1 cellular context compared by ENCODE assay signal in genomic region chr2:171432969-171433762, GRCh38.
TF ChIP-seq lines count a peak whose summit lies in the region.

No MANE protein-coding gene starts in this region.

TF ChIP-seq in HepG2, 621 proteins besides CTCF, POLR2A, EP300 and RAD21 (continued from another document and continues in another):
- 0 out of 2 replicates have a peak, but pooled peaks have one; percentile 46 for TF ChIP-seq MTA1 (CRISPR knock-in tag; IDR thresholded peaks at IDR 0.05; ENCODE audit: borderline replicate concordance)
- no peak for TF ChIP-seq ZNF431 (CRISPR knock-in tag; IDR thresholded peaks at IDR 0.05; ENCODE audit: borderline replicate concordance, low read depth)
- no peak for TF ChIP-seq MIER2 (CRISPR knock-in tag; IDR thresholded peaks at IDR 0.05)
- TF ChIP-seq IRF2 (CRISPR knock-in tag; IDR thresholded peaks at IDR 0.05): no peak
- TF ChIP-seq, protein P1, sequence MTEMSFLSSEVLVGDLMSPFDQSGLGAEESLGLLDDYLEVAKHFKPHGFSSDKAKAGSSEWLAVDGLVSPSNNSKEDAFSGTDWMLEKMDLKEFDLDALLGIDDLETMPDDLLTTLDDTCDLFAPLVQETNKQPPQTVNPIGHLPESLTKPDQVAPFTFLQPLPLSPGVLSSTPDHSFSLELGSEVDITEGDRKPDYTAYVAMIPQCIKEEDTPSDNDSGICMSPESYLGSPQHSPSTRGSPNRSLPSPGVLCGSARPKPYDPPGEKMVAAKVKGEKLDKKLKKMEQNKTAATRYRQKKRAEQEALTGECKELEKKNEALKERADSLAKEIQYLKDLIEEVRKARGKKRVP (CRISPR knock-in tag; IDR thresholded peaks at IDR 0.05): peak in 1 of 2 experiments; percentile 69; a peak in 2 of 4 replicates
- TF ChIP-seq, protein P2, sequence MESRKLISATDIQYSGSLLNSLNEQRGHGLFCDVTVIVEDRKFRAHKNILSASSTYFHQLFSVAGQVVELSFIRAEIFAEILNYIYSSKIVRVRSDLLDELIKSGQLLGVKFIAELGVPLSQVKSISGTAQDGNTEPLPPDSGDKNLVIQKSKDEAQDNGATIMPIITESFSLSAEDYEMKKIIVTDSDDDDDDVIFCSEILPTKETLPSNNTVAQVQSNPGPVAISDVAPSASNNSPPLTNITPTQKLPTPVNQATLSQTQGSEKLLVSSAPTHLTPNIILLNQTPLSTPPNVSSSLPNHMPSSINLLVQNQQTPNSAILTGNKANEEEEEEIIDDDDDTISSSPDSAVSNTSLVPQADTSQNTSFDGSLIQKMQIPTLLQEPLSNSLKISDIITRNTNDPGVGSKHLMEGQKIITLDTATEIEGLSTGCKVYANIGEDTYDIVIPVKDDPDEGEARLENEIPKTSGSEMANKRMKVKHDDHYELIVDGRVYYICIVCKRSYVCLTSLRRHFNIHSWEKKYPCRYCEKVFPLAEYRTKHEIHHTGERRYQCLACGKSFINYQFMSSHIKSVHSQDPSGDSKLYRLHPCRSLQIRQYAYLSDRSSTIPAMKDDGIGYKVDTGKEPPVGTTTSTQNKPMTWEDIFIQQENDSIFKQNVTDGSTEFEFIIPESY (CRISPR knock-in tag; IDR thresholded peaks at IDR 0.05): no peak
- TF ChIP-seq SATB2 (CRISPR knock-in tag; IDR thresholded peaks at IDR 0.05): no peak
- TF ChIP-seq KMT2B (CRISPR knock-in tag; IDR thresholded peaks at IDR 0.05): no peak; the same call in none of the 2 replicates
- no peak for TF ChIP-seq ZNF749 (CRISPR knock-in tag; IDR thresholded peaks at IDR 0.05; ENCODE audit: borderline replicate concordance)
- no peak for TF ChIP-seq UBTF (CRISPR knock-in tag; IDR thresholded peaks at IDR 0.05)
- TF ChIP-seq, protein P3, sequence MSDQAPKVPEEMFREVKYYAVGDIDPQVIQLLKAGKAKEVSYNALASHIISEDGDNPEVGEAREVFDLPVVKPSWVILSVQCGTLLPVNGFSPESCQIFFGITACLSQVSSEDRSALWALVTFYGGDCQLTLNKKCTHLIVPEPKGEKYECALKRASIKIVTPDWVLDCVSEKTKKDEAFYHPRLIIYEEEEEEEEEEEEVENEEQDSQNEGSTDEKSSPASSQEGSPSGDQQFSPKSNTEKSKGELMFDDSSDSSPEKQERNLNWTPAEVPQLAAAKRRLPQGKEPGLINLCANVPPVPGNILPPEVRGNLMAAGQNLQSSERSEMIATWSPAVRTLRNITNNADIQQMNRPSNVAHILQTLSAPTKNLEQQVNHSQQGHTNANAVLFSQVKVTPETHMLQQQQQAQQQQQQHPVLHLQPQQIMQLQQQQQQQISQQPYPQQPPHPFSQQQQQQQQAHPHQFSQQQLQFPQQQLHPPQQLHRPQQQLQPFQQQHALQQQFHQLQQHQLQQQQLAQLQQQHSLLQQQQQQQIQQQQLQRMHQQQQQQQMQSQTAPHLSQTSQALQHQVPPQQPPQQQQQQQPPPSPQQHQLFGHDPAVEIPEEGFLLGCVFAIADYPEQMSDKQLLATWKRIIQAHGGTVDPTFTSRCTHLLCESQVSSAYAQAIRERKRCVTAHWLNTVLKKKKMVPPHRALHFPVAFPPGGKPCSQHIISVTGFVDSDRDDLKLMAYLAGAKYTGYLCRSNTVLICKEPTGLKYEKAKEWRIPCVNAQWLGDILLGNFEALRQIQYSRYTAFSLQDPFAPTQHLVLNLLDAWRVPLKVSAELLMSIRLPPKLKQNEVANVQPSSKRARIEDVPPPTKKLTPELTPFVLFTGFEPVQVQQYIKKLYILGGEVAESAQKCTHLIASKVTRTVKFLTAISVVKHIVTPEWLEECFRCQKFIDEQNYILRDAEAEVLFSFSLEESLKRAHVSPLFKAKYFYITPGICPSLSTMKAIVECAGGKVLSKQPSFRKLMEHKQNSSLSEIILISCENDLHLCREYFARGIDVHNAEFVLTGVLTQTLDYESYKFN (CRISPR knock-in tag; conservative IDR thresholded peaks at IDR 0.05): no peak
- no peak for TF ChIP-seq ZNF709 (CRISPR knock-in tag; IDR thresholded peaks at IDR 0.05)
- no peak for TF ChIP-seq ZNF572 (CRISPR knock-in tag; IDR thresholded peaks at IDR 0.05)
- no peak; the same call in 1 of the 2 replicates for TF ChIP-seq ZNF33B (CRISPR knock-in tag; IDR thresholded peaks at IDR 0.05)
- TF ChIP-seq HINFP (CRISPR knock-in tag; IDR thresholded peaks at IDR 0.05; ENCODE audit: low read depth): 0 out of 2 replicates have a peak, but pooled peaks have one; percentile 25
- TF ChIP-seq ZNF7 (CRISPR knock-in tag; IDR thresholded peaks at IDR 0.05): no peak
- TF ChIP-seq ZNF234 (CRISPR knock-in tag; conservative IDR thresholded peaks at IDR 0.05): 0 out of 2 replicates have a peak, but pooled peaks have one; percentile 22
- no peak for TF ChIP-seq ARNT (IDR thresholded peaks at IDR 0.05)
- peak; percentile 32 for TF ChIP-seq ZNF883 (CRISPR knock-in tag; IDR thresholded peaks at IDR 0.05; ENCODE audit: not compliant biosample characterization)
- TF ChIP-seq ARID4A (CRISPR knock-in tag; IDR thresholded peaks at IDR 0.05; ENCODE audit: borderline replicate concordance): no peak; the same call in 1 of the 2 replicates
- TF ChIP-seq, protein P4, sequence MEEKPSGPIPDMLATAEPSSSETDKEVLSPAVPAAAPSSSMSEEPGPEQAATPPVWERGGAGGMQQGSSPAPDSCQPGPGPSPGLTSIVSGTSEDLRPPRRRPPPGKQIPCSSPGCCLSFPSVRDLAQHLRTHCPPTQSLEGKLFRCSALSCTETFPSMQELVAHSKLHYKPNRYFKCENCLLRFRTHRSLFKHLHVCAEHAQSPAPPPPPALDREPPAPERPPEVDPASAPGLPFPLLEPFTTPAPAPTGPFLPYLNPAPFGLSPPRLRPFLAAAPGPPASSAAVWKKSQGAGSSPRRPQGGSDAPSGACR (CRISPR knock-in tag; IDR thresholded peaks at IDR 0.05): no peak; the same call in 1 of the 2 replicates
- TF ChIP-seq KLF9 (CRISPR knock-in tag; IDR thresholded peaks at IDR 0.05; ENCODE audit: low read depth): no peak
- TF ChIP-seq THAP9 (CRISPR knock-in tag; IDR thresholded peaks at IDR 0.05; ENCODE audit: borderline replicate concordance): no peak
- TF ChIP-seq ZNF691 (CRISPR knock-in tag; IDR thresholded peaks at IDR 0.05; ENCODE audit: borderline replicate concordance, low read depth): peak; percentile 86; the same call in 1 of the 2 replicates
- no peak for TF ChIP-seq ARID2 (CRISPR knock-in tag; IDR thresholded peaks at IDR 0.05; ENCODE audit: borderline replicate concordance)
- TF ChIP-seq ZNF879 (CRISPR knock-in tag; IDR thresholded peaks at IDR 0.05): 0 out of 2 replicates have a peak, but pooled peaks have one; percentile 5
- no peak for TF ChIP-seq ZNF607 (CRISPR knock-in tag; IDR thresholded peaks at IDR 0.05; ENCODE audit: borderline replicate concordance)
- TF ChIP-seq HES4 (CRISPR knock-in tag; IDR thresholded peaks at IDR 0.05; ENCODE audit: borderline replicate concordance): no peak
- TF ChIP-seq TGIF2 (CRISPR knock-in tag; IDR thresholded peaks at IDR 0.05): peak; percentile 58
- no peak for TF ChIP-seq ZNF101 (CRISPR knock-in tag; IDR thresholded peaks at IDR 0.05; ENCODE audit: borderline replicate concordance, low read depth)
- TF ChIP-seq ZSCAN12 (CRISPR knock-in tag; IDR thresholded peaks at IDR 0.05): no peak
- no peak for TF ChIP-seq ZNF891 (CRISPR knock-in tag; IDR thresholded peaks at IDR 0.05)
- TF ChIP-seq, protein P5, sequence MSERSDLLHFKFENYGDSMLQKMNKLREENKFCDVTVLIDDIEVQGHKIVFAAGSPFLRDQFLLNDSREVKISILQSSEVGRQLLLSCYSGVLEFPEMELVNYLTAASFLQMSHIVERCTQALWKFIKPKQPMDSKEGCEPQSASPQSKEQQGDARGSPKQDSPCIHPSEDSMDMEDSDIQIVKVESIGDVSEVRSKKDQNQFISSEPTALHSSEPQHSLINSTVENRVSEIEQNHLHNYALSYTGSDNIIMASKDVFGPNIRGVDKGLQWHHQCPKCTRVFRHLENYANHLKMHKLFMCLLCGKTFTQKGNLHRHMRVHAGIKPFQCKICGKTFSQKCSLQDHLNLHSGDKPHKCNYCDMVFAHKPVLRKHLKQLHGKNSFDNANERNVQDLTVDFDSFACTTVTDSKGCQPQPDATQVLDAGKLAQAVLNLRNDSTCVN (CRISPR knock-in tag; IDR thresholded peaks at IDR 0.05; ENCODE audit: borderline replicate concordance): no peak; the same call in 1 of the 2 replicates
- TF ChIP-seq ZNF775 (CRISPR knock-in tag; IDR thresholded peaks at IDR 0.05; ENCODE audit: borderline replicate concordance): no peak
- TF ChIP-seq ZFAT (CRISPR knock-in tag; conservative IDR thresholded peaks at IDR 0.05): no peak
- TF ChIP-seq TRIM24 (CRISPR knock-in tag; IDR thresholded peaks at IDR 0.05): no peak
- TF ChIP-seq REXO4 (CRISPR knock-in tag; IDR thresholded peaks at IDR 0.05; ENCODE audit: borderline replicate concordance): no peak
- TF ChIP-seq ZFX (CRISPR knock-in tag; IDR thresholded peaks at IDR 0.05; ENCODE audit: low read depth): peak; percentile 30; the same call in 1 of the 2 replicates
- TF ChIP-seq ZZZ3 (CRISPR knock-in tag; IDR thresholded peaks at IDR 0.05; ENCODE audit: borderline replicate concordance): no peak
- no peak for TF ChIP-seq LCORL (IDR thresholded peaks at IDR 0.05)
- no peak for TF ChIP-seq LCORL (CRISPR knock-in tag; IDR thresholded peaks at IDR 0.05)
- peak; percentile 69 for TF ChIP-seq TEAD3 (CRISPR knock-in tag; optimal IDR thresholded peaks at IDR 0.05; ENCODE audit: borderline replicate concordance)
- TF ChIP-seq ZNF230 (CRISPR knock-in tag; IDR thresholded peaks at IDR 0.05): no peak
